ENCODE assay signal across 17 cellular contexts in the genomic region with DNA sequence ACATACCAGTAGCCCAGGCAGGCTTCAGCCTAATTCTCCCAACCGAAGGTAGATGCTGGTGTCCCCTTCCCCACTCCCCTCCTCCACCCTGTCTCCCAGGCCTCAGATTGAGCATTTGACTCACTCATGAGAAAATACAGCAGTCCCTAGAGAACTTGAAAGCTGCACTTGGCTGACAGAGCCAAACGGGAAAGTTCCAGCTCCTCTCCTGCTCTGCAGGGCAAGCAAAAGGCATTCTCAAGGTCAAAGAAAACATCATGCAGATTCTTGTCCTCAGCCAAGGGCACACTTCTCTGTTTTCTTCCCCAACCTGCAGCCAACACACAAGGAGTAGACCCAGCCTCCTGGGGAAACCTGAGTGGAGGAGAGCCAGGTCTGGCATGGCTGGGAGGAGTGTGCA.
DNase-seq lines count a peak whose midpoint lies in the region; FAIRE-seq and TF ChIP-seq lines count a peak whose summit lies in the region.
"Had no signal": no experiment of that assay in that cellular context is flagged by ENCODE, and none has a peak within 500 bp of the region (broad histone marks: within the 10 kb centered on the region; RNA-seq: fewer than 3 reads in every experiment).

No MANE protein-coding gene starts in this region.

- no peak overlapping the region; the same call in 1 of the 2 replicates for H4K8ac ChIP-seq in H1 (ENCODE audit: extremely low read depth, insufficient read depth, low read length)

- H3K4me1 ChIP-seq in H1 (replicated peaks in 1 of 4; ENCODE audit: control insufficient read depth in 3 of 4, insufficient read depth in 4 of 4, low read length in 3 of 4) = peaks cover 10 to 45% (median 33%) of the 10 kb centered on the region in 4 experiments

- H3K14ac ChIP-seq in H1 (ENCODE audit: insufficient read length) = no peak overlapping the region

- no peaks in the 10 kb centered on the region for H3K9me3 Mint-ChIP-seq in activated CD4-positive, alpha-beta memory T cell treated with anti-CD3 and anti-CD28 coated beads, Interleukin-2, amount 10 ng/mL, durations not matched to agents 7 days and 5 days
- no peaks in the 10 kb centered on the region for H3K9me3 Mint-ChIP-seq in activated CD4-positive, alpha-beta memory T cell treated with anti-CD3 and anti-CD28 coated beads for 36 hours
- H3K9me3 Mint-ChIP-seq: nephron progenitor cell; T-helper 1 cell treated with Interleukin-12 subunit alpha and Interleukin-12 subunit beta and Interleukin-4 antibody, amounts not matched to agents 30 μg/mL and 1 μg/mL, for 36 hours had no signal

- no peak for TF ChIP-seq CTCF in H1 (IDR thresholded peaks at IDR 0.05; ENCODE audit: control extremely low read depth in 1 of 3, insufficient read depth in 1 of 3, low read depth in 1 of 3, low read length in 3 of 3)

- H3K4me1 Mint-ChIP-seq in activated CD4-positive, alpha-beta memory T cell treated with anti-CD3 and anti-CD28 coated beads, Interleukin-2, amount 10 ng/mL, durations not matched to agents 7 days and 5 days = peaks cover 84% of the 10 kb centered on the region
- peaks cover 67% of the 10 kb centered on the region for H3K4me1 Mint-ChIP-seq in activated CD4-positive, alpha-beta memory T cell treated with anti-CD3 and anti-CD28 coated beads for 36 hours (ENCODE audit: low read depth)

- intact Hi-C loops in activated CD4-positive, alpha-beta memory T cell treated with anti-CD3 and anti-CD28 coated beads for 36 hours (cut with micrococcal nuclease) = no loop called here

- H3K4me3 Mint-ChIP-seq in activated CD4-positive, alpha-beta memory T cell treated with anti-CD3 and anti-CD28 coated beads, Interleukin-2, amount 10 ng/mL, durations not matched to agents 7 days and 5 days = no peak overlapping the region
- no peak overlapping the region for H3K4me3 Mint-ChIP-seq in activated CD4-positive, alpha-beta memory T cell treated with anti-CD3 and anti-CD28 coated beads for 36 hours
- H3K4me3 Mint-ChIP-seq: nephron progenitor cell; T-helper 1 cell treated with Interleukin-12 subunit alpha and Interleukin-12 subunit beta and Interleukin-4 antibody, amounts not matched to agents 30 μg/mL and 1 μg/mL, for 36 hours had no signal

- no peak for TF ChIP-seq POLR2A in H1 (IDR thresholded peaks at IDR 0.05; ENCODE audit: control extremely low read depth in 1 of 2, low read depth in 2 of 2, low read length in 2 of 2)

- no peaks in the 10 kb centered on the region for H3K36me3 ChIP-seq in H1 (ENCODE audit: control insufficient read depth in 2 of 4, insufficient read depth in 4 of 4, low read length in 3 of 4)

- H4K91ac ChIP-seq in H1 (replicated peaks; ENCODE audit: insufficient read length, low read length) = peak overlapping the region; percentile 4

- peak; percentile 42 for FAIRE-seq in H1 (lab: Jason Lieb, UNC)

- H3K36me3 Mint-ChIP-seq in activated CD4-positive, alpha-beta memory T cell treated with anti-CD3 and anti-CD28 coated beads, Interleukin-2, amount 10 ng/mL, durations not matched to agents 7 days and 5 days (ENCODE audit: low read depth) = no peaks in the 10 kb centered on the region
- no peaks in the 10 kb centered on the region for H3K36me3 Mint-ChIP-seq in activated CD4-positive, alpha-beta memory T cell treated with anti-CD3 and anti-CD28 coated beads for 36 hours

- no peaks in the 10 kb centered on the region for H3K9me3 ChIP-seq in H1 (ENCODE audit: insufficient read depth in 2 of 2, low read depth in 1 of 2, low read length in 1 of 2)

- no peak overlapping the region for H3K23ac ChIP-seq in H1 (ENCODE audit: insufficient read length)

- H2BK12ac ChIP-seq in H1 (ENCODE audit: low read depth, low read length) = peak overlapping the region; percentile 97

- no peak for DNase-seq in activated CD4-positive, alpha-beta memory T cell treated with anti-CD3 and anti-CD28 coated beads, Interleukin-2, amount 10 ng/mL, durations not matched to agents 7 days and 5 days
- no peak for DNase-seq in activated CD4-positive, alpha-beta memory T cell treated with anti-CD3 and anti-CD28 coated beads for 36 hours
- DNase-seq in NCI-H2171 (lab: John Stamatoyannopoulos, UW) = peak; percentile 58
- no peak for DNase-seq in H1 (ENCODE audit: low read depth in 1 of 2, low spot score in 2 of 2)
- no peak for DNase-seq in activated effector memory CD4-positive, alpha-beta T cell treated with Interleukin-2 at 50 U/mL for 16 hours
- DNase-seq in DMS 273 (lab: John Stamatoyannopoulos, UW; ENCODE audit: unreplicated experiment) = no peak
- no peak for DNase-seq in HuH-7.5 (ENCODE audit: low spot score)
- DNase-seq: ACHN; activated CD4-positive, CD25-positive, alpha-beta regulatory T cell treated with anti-CD3 and anti-CD28 coated beads, Interleukin-2, amount 50 U/mL, for 72 hours; aorta; Calu3; GF-D8; left ventricle myocardium superior; nephron progenitor cell; stimulated activated CD4-positive, alpha-beta T cell treated with anti-CD3 and anti-CD28 coated beads, Interleukin-4, amount 100 ng/mL, for 1 hour had no signal

- H3K9ac ChIP-seq in H1 (replicated peaks in 1 of 4; ENCODE audit: extremely low read depth in 1 of 4, low read depth in 3 of 4, low read length in 3 of 4) = no peak overlapping the region

- H3K23me2 ChIP-seq in H1 (ENCODE audit: low read depth, low read length) = 0 out of 2 replicates have a peak, but pooled peaks cover 2% of the 10 kb centered on the region

- no peaks in the 10 kb centered on the region for H3K79me1 ChIP-seq in H1 (ENCODE audit: low read depth, low read length)

- H3K4ac ChIP-seq in H1 (replicated peaks; ENCODE audit: insufficient read length, low read depth, low read length) = no peak overlapping the region

- peak overlapping the region; percentile 88; the same call in 1 of the 2 replicates for H2BK20ac ChIP-seq in H1 (ENCODE audit: low read length)

- no peaks in the 10 kb centered on the region for H3K79me2 ChIP-seq in H1 (ENCODE audit: control insufficient read depth in 1 of 2, insufficient read depth in 2 of 2, low read length in 2 of 2)

- no peak overlapping the region for H3K4me3 ChIP-seq in H1 (ENCODE audit: extremely low read depth in 1 of 4, insufficient read depth in 2 of 4, low read depth in 3 of 4, low read length in 4 of 4)
- no peak overlapping the region for H3K4me3 ChIP-seq in skin epidermis

- H2BK120ac ChIP-seq in H1 (replicated peaks; ENCODE audit: low read depth, low read length) = peak overlapping the region; percentile 19

- no peak overlapping the region for H3K4me2 ChIP-seq in H1 (ENCODE audit: insufficient read depth in 1 of 2, low read depth in 2 of 2, low read length in 2 of 2)

- no peak for TF ChIP-seq EP300 in H1 (IDR thresholded peaks at IDR 0.05; ENCODE audit: borderline replicate concordance in 1 of 2, low read depth in 2 of 2, low read length in 2 of 2)

- no peak overlapping the region for H3K56ac ChIP-seq in H1 (replicated peaks; ENCODE audit: insufficient read length, low read depth, low read length)

- no peaks in the 10 kb centered on the region for H4K20me1 ChIP-seq in H1 (replicated peaks in 1 of 2; ENCODE audit: control insufficient read depth in 1 of 2, insufficient read depth in 2 of 2, low read length in 2 of 2)

- H3K27ac ChIP-seq in H1 (ENCODE audit: low read depth, low read length) = no peak overlapping the region
- H3K27ac ChIP-seq in skin epidermis = peak overlapping the region in 14 of 21 experiments; percentile 17 to 84 (median 60)

- peak overlapping the region; percentile 85 for H3K27ac Mint-ChIP-seq in activated CD4-positive, alpha-beta memory T cell treated with anti-CD3 and anti-CD28 coated beads, Interleukin-2, amount 10 ng/mL, durations not matched to agents 7 days and 5 days
- no peak overlapping the region for H3K27ac Mint-ChIP-seq in activated CD4-positive, alpha-beta memory T cell treated with anti-CD3 and anti-CD28 coated beads for 36 hours
- H3K27ac Mint-ChIP-seq: nephron progenitor cell had no signal

- peaks cover 2% of the 10 kb centered on the region for H3K27me3 Mint-ChIP-seq in activated CD4-positive, alpha-beta memory T cell treated with anti-CD3 and anti-CD28 coated beads, Interleukin-2, amount 10 ng/mL, durations not matched to agents 7 days and 5 days
- no peaks in the 10 kb centered on the region for H3K27me3 Mint-ChIP-seq in activated CD4-positive, alpha-beta memory T cell treated with anti-CD3 and anti-CD28 coated beads for 36 hours

- no peak overlapping the region for H4K5ac ChIP-seq in H1 (ENCODE audit: insufficient read length, low read depth, low read length)

- no peak for TF ChIP-seq RAD21 in H1 (IDR thresholded peaks at IDR 0.05 in 1 of 2, conservative IDR thresholded peaks at IDR 0.05 in 1 of 2; ENCODE audit: low read depth in 2 of 2, low read length in 2 of 2)

- peak overlapping the region; percentile 13; the same call in 1 of the 2 replicates for H2BK5ac ChIP-seq in H1 (ENCODE audit: low read depth, low read length)

- H3K18ac ChIP-seq in H1 (ENCODE audit: extremely low read depth, low read length) = peak overlapping the region; percentile 43; the same call in 1 of the 2 replicates

- H2BK15ac ChIP-seq in H1 (ENCODE audit: low read length) = peak overlapping the region; percentile 50; the same call in 1 of the 2 replicates

- H2AFZ ChIP-seq in H1 (ENCODE audit: low read length) = no peak overlapping the region

- 62% methylated on average over 1 of the region's 2 CpGs; no CpG with 5 or more reads in 1 of the 2 experiments for WGBS in H1 (ENCODE audit: extremely low coverage in 1 of 2, insufficient coverage in 1 of 2, insufficient read length in 1 of 2, insufficient replicate concordance in 2 of 2, low coverage in 1 of 2, low lambda C conversion rate in 2 of 2, missing lambda C conversion rate in 1 of 2), 2 experiments

- H3K27me3 ChIP-seq in H1 (replicated peaks in 1 of 4; ENCODE audit: control insufficient read depth in 3 of 4, extremely low read depth in 1 of 4, insufficient read depth in 3 of 4, low read length in 3 of 4) = no peaks in the 10 kb centered on the region

- no peak overlapping the region for H2AK5ac ChIP-seq in H1 (ENCODE audit: low read depth, low read length)

- POLR2A ChIA-PET in activated CD4-positive, alpha-beta memory T cell treated with anti-CD3 and anti-CD28 coated beads, Interleukin-2, amount 10 ng/mL, durations not matched to agents 7 days and 5 days (lab: Charles Lee) = interaction anchor here (2.0 to 2.7 kb wide), 2 partner anchors 34 to 108 kb away, joined by 8 to 25 read pairs; no protein-coding TSS in a partner anchor
- POLR2A ChIA-PET in activated CD4-positive, alpha-beta memory T cell treated with anti-CD3 and anti-CD28 coated beads for 36 hours (lab: Charles Lee) = no interaction called here
- POLR2A ChIA-PET in H1 (lab: Charles Lee; ENCODE audit: partially characterized antibody) = interaction anchor here (0.8 to 2.6 kb wide), 3 partner anchors 9 to 99 kb away, joined by 3 to 11 read pairs (median 4); partner anchors contain the start of gene IRF2BPL

- CTCF ChIA-PET in activated CD4-positive, alpha-beta memory T cell treated with anti-CD3 and anti-CD28 coated beads, Interleukin-2, amount 10 ng/mL, durations not matched to agents 7 days and 5 days (lab: Charles Lee) = interaction anchor here (2.0 to 2.8 kb wide), 2 partner anchors 15 to 33 kb away, joined by 9 to 30 read pairs; no protein-coding TSS in a partner anchor
- CTCF ChIA-PET in activated CD4-positive, alpha-beta memory T cell treated with anti-CD3 and anti-CD28 coated beads for 36 hours (lab: Charles Lee) = interaction anchor here (1.2 to 4.6 kb wide), 2 partner anchors 15 to 112 kb away, joined by 4 to 26 read pairs; no protein-coding TSS in a partner anchor
- CTCF ChIA-PET in H1 (lab: Charles Lee; ENCODE audit: partially characterized antibody) = interaction anchor here (0.7 to 21.9 kb wide), 10 partner anchors 10 to 259 kb away, joined by 3 to 403 read pairs (median 4); no protein-coding TSS in a partner anchor
